Comparison of ENCODE assay signal across 1 cellular context in genomic region chr19:51144482-51145045, GRCh38.
TF ChIP-seq lines count a peak whose summit lies in the region.

No MANE protein-coding gene starts in this region.

TF ChIP-seq in K562, 482 proteins besides CTCF, POLR2A, EP300 and RAD21:
- TF ChIP-seq RREB1 (CRISPR knock-in tag; IDR thresholded peaks at IDR 0.05) (no peak), ZNF263 (CRISPR knock-in tag; IDR thresholded peaks at IDR 0.05; ENCODE audit: borderline replicate concordance) (0 out of 2 replicates have a peak, but pooled peaks have one; percentile 22)
